In genomic region chr10:71811351-71811750, GRCh38 we compare ENCODE assay signal across 11 cellular contexts. TPM values are rescaled to one million over a fixed set of nuclear protein-coding genes. Genes with fewer than 3 reads are reported as not detected.
DNase-seq lines count a peak whose midpoint lies in the region; ATAC-seq, FAIRE-seq and TF ChIP-seq lines count a peak whose summit lies in the region.
"Had no signal": no experiment of that assay in that cellular context is flagged by ENCODE, and none has a peak within 500 bp of the region (broad histone marks: within the 10 kb centered on the region; RNA-seq: fewer than 3 reads in every experiment).

No MANE protein-coding gene starts in this region.

- no peak for ATAC-seq in K562
- no peak for ATAC-seq in sciatic nerve
- no peak for ATAC-seq in GM19463 (IDR thresholded peaks at IDR 0.05; ENCODE audit: unreplicated experiment)

- peaks cover 8% of the 10 kb centered on the region for H3K36me3 ChIP-seq in H7 (replicated peaks; ENCODE audit: control insufficient read depth, insufficient read depth, low read length)
- peaks cover 21% of the 10 kb centered on the region; the same call in 1 of the 3 replicates for H3K36me3 ChIP-seq in K562 (ENCODE audit: control insufficient read depth, insufficient read depth, low read length)
- H3K36me3 ChIP-seq in neuronal stem cell (replicated peaks in 1 of 2; ENCODE audit: control insufficient read depth in 2 of 2, insufficient read depth in 2 of 2, low read length in 2 of 2), result peaks cover 13 to 23% of the 10 kb centered on the region in 2 donors

- H3K9me1 ChIP-seq in K562 (ENCODE audit: control insufficient read depth, insufficient read depth, low read length), result no peaks in the 10 kb centered on the region

- DNase-seq in H7 (peak; percentile 65), K562 (ENCODE audit: extremely low read depth in 1 of 4, low spot score in 3 of 4) (no peak), neuronal stem cell (ENCODE audit: low spot score) (no peak), sciatic nerve (ENCODE audit: low spot score) (peak; percentile 58), DMS53 (lab: John Stamatoyannopoulos, UW) (no peak)
- no peak for DNase-seq in stimulated activated CD4-positive, alpha-beta T cell treated with anti-CD3 and anti-CD28 coated beads, Interleukin-4, amount 100 ng/mL, for 24 hours
- DNase-seq: DMS 273 treated with DMSO at 0.1 percent for 48 hours, DMS79 treated with DMSO at 0.1 percent for 48 hours had no signal

- no peak overlapping the region for H2BK5ac ChIP-seq in neuronal stem cell (ENCODE audit: low read length)

- H3K9me3 ChIP-seq in K562 (replicated peaks; ENCODE audit: control insufficient read depth, insufficient read depth, low read depth, low read length) (no peaks in the 10 kb centered on the region), neuronal stem cell (replicated peaks in 1 of 2; ENCODE audit: control insufficient read depth in 2 of 2, insufficient read depth in 1 of 2, low read depth in 1 of 2, low read length in 2 of 2) (no peaks in the 10 kb centered on the region)

- H3K79me2 ChIP-seq in K562 (ENCODE audit: control insufficient read depth, insufficient read depth, low read length), result no peaks in the 10 kb centered on the region

- H3K27ac ChIP-seq in K562 (ENCODE audit: extremely low read depth, low read depth, low read length) (no peak overlapping the region), neuronal stem cell (replicated peaks; ENCODE audit: low read length) (no peak overlapping the region)

- TF ChIP-seq RAD21 in K562 (CRISPR knock-in tag; conservative IDR thresholded peaks at IDR 0.05 in 1 of 2, IDR thresholded peaks at IDR 0.05 in 1 of 2), result no peak

- no peak for TF ChIP-seq EP300 in K562 (IDR thresholded peaks at IDR 0.05; ENCODE audit: low read length)

- H3K14ac ChIP-seq in neuronal stem cell (ENCODE audit: low read length), result peak overlapping the region; percentile 60

- no peak overlapping the region for H2BK15ac ChIP-seq in neuronal stem cell (ENCODE audit: low read length)

- H3K9ac ChIP-seq in K562 (ENCODE audit: insufficient read depth in 1 of 2, low read depth in 2 of 2, low read length in 2 of 2) (peak overlapping the region in 1 of 2 experiments; percentile 75; a peak in 2 of 4 replicates), neuronal stem cell (ENCODE audit: low read depth, low read length, poor library complexity) (peak overlapping the region; percentile 15)

- H4K8ac ChIP-seq in neuronal stem cell (ENCODE audit: low read depth, low read length), result peak overlapping the region; percentile 54

- no peak for TF ChIP-seq CTCF in K562 (IDR thresholded peaks at IDR 0.05 in 2 of 3, conservative IDR thresholded peaks at IDR 0.05 in 1 of 3; ENCODE audit: insufficient read depth in 2 of 3, low read depth in 1 of 3, low read length in 3 of 3)

- 78% methylated on average over 19 of the region's 19 CpGs for WGBS in K562 (ENCODE audit: insufficient coverage, low coverage, missing lambda C conversion rate)
- no CpG with 5 or more reads among the region's 19 CpGs for WGBS in neuronal stem cell (ENCODE audit: extremely low coverage in 2 of 2, insufficient read length in 2 of 2, insufficient replicate concordance in 1 of 2), 2 donors

- POLR2A ChIA-PET in K562 (lab: Yijun Ruan, JAX), result interaction anchor here (0.9 to 1.3 kb wide), 4 partner anchors 11 to 85 kb away, joined by 3 to 5 read pairs (median 4); no protein-coding TSS in a partner anchor

- no peak for FAIRE-seq in K562 (lab: Jason Lieb, UNC)
- FAIRE-seq: A204.1, G401.6 had no signal

- H2AFZ ChIP-seq in K562 (ENCODE audit: low read depth, low read length) (no peak overlapping the region), neuronal stem cell (ENCODE audit: low read length) (no peak overlapping the region)

- no peaks in the 10 kb centered on the region for H3K79me1 ChIP-seq in neuronal stem cell (ENCODE audit: low read depth, low read length)

- H3K4me2 ChIP-seq in K562 (ENCODE audit: insufficient read depth, low read length), result no peak overlapping the region
- no peak overlapping the region for H3K4me2 ChIP-seq in neuronal stem cell (ENCODE audit: insufficient read depth, low read length, poor library complexity, severe bottlenecking)

- intact Hi-C loops in K562 (cut with micrococcal nuclease) (loop anchor here (5.0 kb wide), 4 partner anchors 114 to 499 kb away; partner anchors contain the start of gene CDH23), sciatic nerve (cut with DNase I) (no loop called here)

- CTCF ChIA-PET in K562 (lab: Yijun Ruan, JAX; ENCODE audit: low intra/inter-chr PET ratio), result interaction anchor here (1.0 to 2.0 kb wide), 6 partner anchors 31 to 497 kb away, joined by 3 to 9 read pairs (median 4); no protein-coding TSS in a partner anchor

- H3K4me1 ChIP-seq in K562 (replicated peaks in 1 of 2; ENCODE audit: control insufficient read depth in 2 of 2, insufficient read depth in 2 of 2, low read length in 2 of 2) (peaks cover 6 to 52% of the 10 kb centered on the region in 2 experiments), neuronal stem cell (ENCODE audit: control insufficient read depth in 2 of 2, insufficient read depth in 1 of 2, low read depth in 1 of 2, low read length in 2 of 2) (peaks cover 0 to 5% of the 10 kb centered on the region in 2 donors)

- no peak overlapping the region for H2AK5ac ChIP-seq in neuronal stem cell (ENCODE audit: low read depth, low read length)

- no peak overlapping the region for H3K23ac ChIP-seq in neuronal stem cell (ENCODE audit: low read depth, low read length, poor library complexity)

- BruUV-seq in K562 (replicated peaks; lab: Mats Ljungman, UMichigan), result no TSS peak

- no peak overlapping the region for H2BK12ac ChIP-seq in neuronal stem cell (ENCODE audit: low read length)

- no peak overlapping the region for H3K4ac ChIP-seq in neuronal stem cell (ENCODE audit: low read length)

- H4K20me1 ChIP-seq in K562 (replicated peaks; ENCODE audit: control insufficient read depth, insufficient read depth, low read length), result peaks cover 6% of the 10 kb centered on the region; the same call in 1 of the 2 replicates

- no peak for TF ChIP-seq POLR2A in K562 (conservative IDR thresholded peaks at IDR 0.05)

- H2BK120ac ChIP-seq in neuronal stem cell (ENCODE audit: low read depth, low read length), result no peak overlapping the region

- H4K91ac ChIP-seq in neuronal stem cell (ENCODE audit: low read depth, low read length, poor library complexity), result no peak overlapping the region

- no peak overlapping the region for H3K4me3 ChIP-seq in H7 (ENCODE audit: insufficient read depth, low read depth, low read length)
- H3K4me3 ChIP-seq in K562, result no peak overlapping the region
- H3K4me3 ChIP-seq in neuronal stem cell (ENCODE audit: low read length in 2 of 2), result no peak overlapping the region

- H3K27me3 ChIP-seq in H7 (ENCODE audit: control insufficient read depth, insufficient read depth, low read length), result no peaks in the 10 kb centered on the region
- H3K27me3 ChIP-seq in K562 (ENCODE audit: control insufficient read depth in 2 of 2, insufficient read depth in 2 of 2, low read length in 2 of 2), result no peaks in the 10 kb centered on the region
- H3K27me3 ChIP-seq in neuronal stem cell (ENCODE audit: control insufficient read depth in 3 of 3, insufficient read depth in 3 of 3, low read depth in 1 of 3, low read length in 3 of 3), result no peaks in the 10 kb centered on the region

- peak overlapping the region; percentile 39 for H3K18ac ChIP-seq in neuronal stem cell (ENCODE audit: low read length)

- in situ Hi-C loops in K562 (cut with MboI), result loop anchor here (5.0 to 10.0 kb wide), 3 partner anchors 99 to 499 kb away; no protein-coding TSS in a partner anchor

RNA-seq across cellular contexts. Expression of gene VSIR, which starts 38.0 kb away (rescaled TPM):
- 0.04 and 0.31 TPM in 2 replicates for total RNA-seq in H7 (2014; rRNA removed; shearing (Covaris generic))
- 4.2 and 14.4 TPM in 2 replicates for total RNA-seq in K562 (2011; cell fraction: chromatin; rRNA removed; ENCODE audit: low replicate concordance)
- total RNA-seq in K562 (2011; cell fraction: nucleolus; rRNA removed), result 9.6 and 14.8 TPM in 2 replicates
- total RNA-seq in K562 (2011; cell fraction: nucleoplasm; rRNA removed), result 9.2 and 10.6 TPM in 2 replicates
- total RNA-seq in K562 (2014; rRNA removed) (12.7 and 13.1 TPM in 2 replicates), K562 (2014; rRNA removed; fragmentation: Illumina TruSeq; extraction: Trizol) (2.4 and 3.0 TPM in 2 replicates), K562 (2015; rRNA removed; fragmentation: Illumina TruSeq; extraction: Trizol) (20.1 and 20.5 TPM in 2 replicates), K562 (2021) (15.2 and 15.7 TPM in 2 replicates), sciatic nerve (171 TPM)
- polyA plus RNA-seq in K562 (2011; rRNA removed) (6.3 and 7.9 TPM in 2 replicates), K562 (2014; fragmentation: Illumina TruSeq; extraction: Trizol) (12.1 and 15.1 TPM in 2 replicates), K562 (2014; fragmentation: Nextera tagmentation; extraction: Ambion mirVana) (under 1 TPM; 0.14 to 0.41 TPM), K562 (2014; rRNA removed) (9.3 and 12.6 TPM in 2 replicates)
- 4.8 and 19.8 TPM in 2 replicates for polyA plus RNA-seq in K562 (2011; cell fraction: cytosol; rRNA removed)
- 7.5 and 24.7 TPM in 2 replicates for polyA plus RNA-seq in K562 (2011; cell fraction: nucleus; rRNA removed)
- polyA plus RNA-seq in K562 (2012), result 17.5 and 209 TPM in 2 replicates
- polyA minus RNA-seq in K562 (2011; rRNA and poly(A)+ RNA removed), result 2.1 and 6.2 TPM in 2 replicates
- polyA minus RNA-seq in K562 (2011; cell fraction: cytosol; rRNA and poly(A)+ RNA removed), result 4.9 and 8.1 TPM in 2 replicates
- 6.1 and 8.9 TPM in 2 replicates for polyA minus RNA-seq in K562 (2011; cell fraction: nucleus; rRNA and poly(A)+ RNA removed)
- 0.29 TPM for polyA plus RNA-seq in neuronal stem cell (2013, experiment 1 of 2)
- polyA plus RNA-seq in neuronal stem cell (2013, experiment 2 of 2), result 0.48 TPM

RNA-seq across cellular contexts. Expression of gene PSAP, which starts 39.7 kb away (rescaled TPM):
- total RNA-seq in H7 (2014; rRNA removed; shearing (Covaris generic)), result 389 and 452 TPM in 2 replicates
- total RNA-seq in K562 (2011; cell fraction: chromatin; rRNA removed; ENCODE audit: low replicate concordance), result 516 and 975 TPM in 2 replicates
- total RNA-seq in K562 (2011; cell fraction: nucleolus; rRNA removed), result 1,506 and 1,517 TPM in 2 replicates
- 977 and 1,240 TPM in 2 replicates for total RNA-seq in K562 (2011; cell fraction: nucleoplasm; rRNA removed)
- total RNA-seq in K562 (2014; rRNA removed) (300 and 431 TPM in 2 replicates), K562 (2014; rRNA removed; fragmentation: Illumina TruSeq; extraction: Trizol) (231 and 245 TPM in 2 replicates), K562 (2015; rRNA removed; fragmentation: Illumina TruSeq; extraction: Trizol) (354 and 357 TPM in 2 replicates), K562 (2021) (458 and 473 TPM in 2 replicates), sciatic nerve (920 TPM)
- polyA plus RNA-seq in K562 (2011; rRNA removed) (613 and 630 TPM in 2 replicates), K562 (2014; fragmentation: Illumina TruSeq; extraction: Trizol) (439 and 442 TPM in 2 replicates), K562 (2014; fragmentation: Nextera tagmentation; extraction: Ambion mirVana) (100 to 1,000 TPM; 429 to 700 TPM), K562 (2014; rRNA removed) (399 and 425 TPM in 2 replicates)
- 632 and 704 TPM in 2 replicates for polyA plus RNA-seq in K562 (2011; cell fraction: cytosol; rRNA removed)
- polyA plus RNA-seq in K562 (2011; cell fraction: nucleus; rRNA removed), result 504 and 505 TPM in 2 replicates
- 541 and 1,183 TPM in 2 replicates for polyA plus RNA-seq in K562 (2012)
- 379 and 426 TPM in 2 replicates for polyA minus RNA-seq in K562 (2011; rRNA and poly(A)+ RNA removed)
- 290 and 309 TPM in 2 replicates for polyA minus RNA-seq in K562 (2011; cell fraction: cytosol; rRNA and poly(A)+ RNA removed)
- 87.5 and 138 TPM in 2 replicates for polyA minus RNA-seq in K562 (2011; cell fraction: nucleus; rRNA and poly(A)+ RNA removed)
- 264 TPM for polyA plus RNA-seq in neuronal stem cell (2013, experiment 1 of 2)
- 263 TPM for polyA plus RNA-seq in neuronal stem cell (2013, experiment 2 of 2)

Comparison
In these comparisons a context has a peak if more than half of its experiments do, and no peak if none do; other contexts are left out.
1. DNase-seq: peak in H7 (single experiment) and sciatic nerve (single experiment); none in K562 (0 of 4), neuronal stem cell (single experiment), DMS53 (single experiment) and stimulated activated CD4-positive, alpha-beta T cell treated with anti-CD3 and anti-CD28 coated beads, Interleukin-4, amount 100 ng/mL, for 24 hours (single experiment).